24 cellular contexts compared by ENCODE assay signal in genomic region chr2:32931945-32932709, GRCh38. TPM values are rescaled to one million over a fixed set of nuclear protein-coding genes. Genes with fewer than 3 reads are reported as not detected.
DNase-seq lines count a peak whose midpoint lies in the region; ATAC-seq, FAIRE-seq and TF ChIP-seq lines count a peak whose summit lies in the region.
"Had no signal": no experiment of that assay in that cellular context is flagged by ENCODE, and none has a peak within 500 bp of the region (broad histone marks: within the 10 kb centered on the region; RNA-seq: fewer than 3 reads in every experiment).

No MANE protein-coding gene starts in this region.

- no peaks in the 10 kb centered on the region for H3K79me1 ChIP-seq in H1 (ENCODE audit: low read depth, low read length)

- H3K14ac ChIP-seq in H1 (ENCODE audit: insufficient read length): no peak overlapping the region

- no peaks in the 10 kb centered on the region for H3K79me2 ChIP-seq in H1 (ENCODE audit: control insufficient read depth in 1 of 2, insufficient read depth in 2 of 2, low read length in 2 of 2)
- no peaks in the 10 kb centered on the region for H3K79me2 ChIP-seq in osteoblast (ENCODE audit: insufficient read depth, low read length)
- H3K79me2 ChIP-seq: hepatocyte had no signal

- H3K4me1 ChIP-seq in H1 (replicated peaks in 1 of 4; ENCODE audit: control insufficient read depth in 3 of 4, insufficient read depth in 4 of 4, low read length in 3 of 4) (peaks cover 0 to 9% (median 2%) of the 10 kb centered on the region in 4 experiments; a peak in 5 of 7 replicates), osteoblast (ENCODE audit: insufficient read depth, low read length) (no peaks in the 10 kb centered on the region)
- H3K4me1 ChIP-seq: esophagus squamous epithelium, gastrocnemius medialis had no signal

- FAIRE-seq in H1 (lab: Jason Lieb, UNC): no peak
- FAIRE-seq: kidney, small intestine had no signal

- no peak overlapping the region for H3K9ac ChIP-seq in H1 (replicated peaks in 1 of 4; ENCODE audit: extremely low read depth in 1 of 4, low read depth in 3 of 4, low read length in 3 of 4)

- no peak for TF ChIP-seq CTCF in H1 (IDR thresholded peaks at IDR 0.05; ENCODE audit: control extremely low read depth in 1 of 3, insufficient read depth in 1 of 3, low read depth in 1 of 3, low read length in 3 of 3)
- no peak for TF ChIP-seq CTCF in osteoblast (IDR thresholded peaks at IDR 0.05; ENCODE audit: extremely low read depth, low read depth, low read length)

- H2BK15ac ChIP-seq in H1 (ENCODE audit: low read length): 0 out of 2 replicates have a peak overlapping the region, but pooled peaks have one; percentile 85

- peak overlapping the region; percentile 9 for H4K5ac ChIP-seq in H1 (ENCODE audit: insufficient read length, low read depth, low read length)

- TF ChIP-seq RAD21 in H1 (IDR thresholded peaks at IDR 0.05 in 1 of 2, conservative IDR thresholded peaks at IDR 0.05 in 1 of 2; ENCODE audit: low read depth in 2 of 2, low read length in 2 of 2): no peak

- no peak overlapping the region for H3K18ac ChIP-seq in H1 (ENCODE audit: extremely low read depth, low read length)

- no peak overlapping the region; the same call in 1 of the 2 replicates for H2BK5ac ChIP-seq in H1 (ENCODE audit: low read depth, low read length)

- H3K56ac ChIP-seq in H1 (replicated peaks; ENCODE audit: insufficient read length, low read depth, low read length): no peak overlapping the region

- H2BK20ac ChIP-seq in H1 (ENCODE audit: low read length): no peak overlapping the region

- no peaks in the 10 kb centered on the region for H3K23me2 ChIP-seq in H1 (ENCODE audit: low read depth, low read length)

- no peak overlapping the region for H3K23ac ChIP-seq in H1 (ENCODE audit: insufficient read length)

- peak; percentile 73 for DNase-seq in ELF-1 (ENCODE audit: low read depth, low spot score)
- peak; percentile 76 for DNase-seq in NCI-H69 (lab: John Stamatoyannopoulos, UW)
- DNase-seq in H1 (ENCODE audit: low read depth in 1 of 2, low spot score in 2 of 2): peak in 1 of 2 experiments; percentile 40
- DNase-seq in osteoblast (ENCODE audit: insufficient read length, low spot score, missing footprints): no peak
- DNase-seq in amniotic stem cell (lab: John Stamatoyannopoulos, UW): no peak
- no peak for DNase-seq in NCI-H82 treated with DMSO at 0.1 percent for 48 hours (lab: John Stamatoyannopoulos, UW; ENCODE audit: unreplicated experiment)
- DNase-seq: activated CD4-positive, alpha-beta T cell treated with anti-CD3 and anti-CD28 coated beads, Interleukin-2, amount 10 ng/mL, durations not matched to agents 7 days and 5 days; activated naive CD4-positive, alpha-beta T cell treated with anti-CD3 and anti-CD28 coated beads for 36 hours; amygdala; Calu3; cortex of kidney; esophagus squamous epithelium; gastrocnemius medialis; kidney; mammary epithelial cell; NCI-H524; small intestine; stimulated activated CD4-positive, alpha-beta T cell treated with anti-CD3 and anti-CD28 coated beads, Interleukin-2, amount 100 ng/mL, for 24 hours had no signal

- H3K4me3 ChIP-seq in H1 (ENCODE audit: extremely low read depth in 1 of 4, insufficient read depth in 2 of 4, low read depth in 3 of 4, low read length in 4 of 4) (peak overlapping the region in 1 of 4 experiments; percentile 31; a peak in 1 of 8 replicates), osteoblast (ENCODE audit: insufficient read depth, low read length) (no peak overlapping the region)
- H3K4me3 ChIP-seq: cardiac muscle cell, esophagus squamous epithelium, gastrocnemius medialis, hepatocyte had no signal

- 55% methylated on average over 12 of the region's 12 CpGs; no CpG with 5 or more reads in 1 of the 2 experiments for WGBS in H1 (ENCODE audit: extremely low coverage in 1 of 2, insufficient coverage in 1 of 2, insufficient read length in 1 of 2, insufficient replicate concordance in 2 of 2, low coverage in 1 of 2, low lambda C conversion rate in 2 of 2, missing lambda C conversion rate in 1 of 2), 2 experiments

- no peak for TF ChIP-seq POLR2A in H1 (IDR thresholded peaks at IDR 0.05; ENCODE audit: control extremely low read depth in 1 of 2, low read depth in 2 of 2, low read length in 2 of 2)

- H4K91ac ChIP-seq in H1 (replicated peaks; ENCODE audit: insufficient read length, low read length): peak overlapping the region; percentile 4

- H3K27me3 ChIP-seq in H1 (replicated peaks in 1 of 4; ENCODE audit: control insufficient read depth in 3 of 4, extremely low read depth in 1 of 4, insufficient read depth in 3 of 4, low read length in 3 of 4): no peaks in the 10 kb centered on the region
- no peaks in the 10 kb centered on the region for H3K27me3 ChIP-seq in osteoblast (ENCODE audit: insufficient read depth, low read length)
- H3K27me3 ChIP-seq: cardiac muscle cell, gastrocnemius medialis, hepatocyte, neutrophil had no signal

- no peak overlapping the region for H3K4ac ChIP-seq in H1 (replicated peaks; ENCODE audit: insufficient read length, low read depth, low read length)

- H3K27ac ChIP-seq in H1 (ENCODE audit: low read depth, low read length) (no peak overlapping the region), osteoblast (ENCODE audit: low read depth, low read length) (no peak overlapping the region)
- H3K27ac ChIP-seq: C4-2B, cardiac muscle cell, esophagus squamous epithelium, gastrocnemius medialis, hepatocyte, neutrophil had no signal

- no peak overlapping the region for H2AK5ac ChIP-seq in H1 (ENCODE audit: low read depth, low read length)

- POLR2A ChIA-PET in H1 (lab: Charles Lee; ENCODE audit: partially characterized antibody): interaction anchor here (1.8 kb wide), 1 partner anchor 16 kb away, joined by 4 read pairs; no protein-coding TSS in a partner anchor

- H3K9me3 ChIP-seq in H1 (ENCODE audit: insufficient read depth in 2 of 2, low read depth in 1 of 2, low read length in 1 of 2): no peaks in the 10 kb centered on the region
- H3K9me3 ChIP-seq in osteoblast (ENCODE audit: low read depth, low read length): no peaks in the 10 kb centered on the region
- H3K9me3 ChIP-seq: esophagus squamous epithelium, gastrocnemius medialis, neutrophil had no signal

- no peak overlapping the region for H2BK12ac ChIP-seq in H1 (ENCODE audit: low read depth, low read length)

- 0 out of 2 replicates have a peak overlapping the region, but pooled peaks have one; percentile 30 for H2AFZ ChIP-seq in H1 (ENCODE audit: low read length)
- H2AFZ ChIP-seq in osteoblast (ENCODE audit: low read length): peak overlapping the region; percentile 10
- H2AFZ ChIP-seq: hepatocyte had no signal

- H3K36me3 ChIP-seq in H1 (ENCODE audit: control insufficient read depth in 2 of 4, insufficient read depth in 4 of 4, low read length in 3 of 4): no peaks in the 10 kb centered on the region
- no peaks in the 10 kb centered on the region for H3K36me3 ChIP-seq in osteoblast (ENCODE audit: insufficient read depth, low read length)
- H3K36me3 ChIP-seq: cardiac muscle cell, esophagus squamous epithelium, gastrocnemius medialis, neutrophil had no signal

- TF ChIP-seq EP300 in H1 (IDR thresholded peaks at IDR 0.05; ENCODE audit: borderline replicate concordance in 1 of 2, low read depth in 2 of 2, low read length in 2 of 2): no peak

- no peak overlapping the region for H2BK120ac ChIP-seq in H1 (replicated peaks; ENCODE audit: low read depth, low read length)

- CTCF ChIA-PET in H1 (lab: Charles Lee; ENCODE audit: partially characterized antibody): interaction anchor here (0.5 to 2.5 kb wide), 4 partner anchors 9 to 266 kb away, joined by 3 to 9 read pairs (median 6); no protein-coding TSS in a partner anchor

- H4K8ac ChIP-seq in H1 (ENCODE audit: extremely low read depth, insufficient read depth, low read length): no peak overlapping the region

- ATAC-seq in HG02678 (IDR thresholded peaks at IDR 0.05; ENCODE audit: unreplicated experiment): no peak
- ATAC-seq: gastrocnemius medialis, SK-N-SH treated with all-trans-retinoic acid at 6 μM for 48 hours had no signal

- peak overlapping the region; percentile 15 to 33; a peak in 2 of 4 replicates for H3K4me2 ChIP-seq in H1 (ENCODE audit: insufficient read depth in 1 of 2, low read depth in 2 of 2, low read length in 2 of 2)
- H3K4me2 ChIP-seq in osteoblast (ENCODE audit: insufficient read depth, low read length): no peak overlapping the region
- H3K4me2 ChIP-seq: hepatocyte had no signal

- H4K20me1 ChIP-seq in H1 (replicated peaks in 1 of 2; ENCODE audit: control insufficient read depth in 1 of 2, insufficient read depth in 2 of 2, low read length in 2 of 2): no peaks in the 10 kb centered on the region
- no peaks in the 10 kb centered on the region for H4K20me1 ChIP-seq in osteoblast (ENCODE audit: insufficient read depth, low read length)

TF ChIP-seq in H1, 55 proteins besides CTCF, POLR2A, EP300 and RAD21:
- no peak for TF ChIP-seq NRF1 (IDR thresholded peaks at IDR 0.05; ENCODE audit: low read depth, low read length)
- peak; percentile 30 for TF ChIP-seq ASH2L (IDR thresholded peaks at IDR 0.05; ENCODE audit: low read length)
TF ChIP-seq in H1: peak in this region for 1.

RNA-seq across cellular contexts. Expression of gene LTBP1, which starts 14.6 kb away (rescaled TPM):
- 23.8 and 24.7 TPM in 2 replicates for total RNA-seq in H1 (2021; fragmentation: NEBNext Ultra II Directional; extraction: Animal tissue kit (Norgen Biotek cat#: 25700))
- polyA plus RNA-seq in H1 (2011; rRNA removed): 14.0 and 15.4 TPM in 2 replicates
- 19.1 TPM for polyA plus RNA-seq in H1 (2011; cell fraction: cytosol; rRNA removed)
- polyA plus RNA-seq in H1 (2011; cell fraction: nucleus; rRNA removed): 22.1 TPM
- 22.6 to 24.5 TPM (median 24.0 TPM) in 4 replicates for polyA plus RNA-seq in H1 (2012, experiment 1 of 2)
- polyA plus RNA-seq in H1 (2012, experiment 2 of 2): 3.1 TPM
- polyA plus RNA-seq in H1 (2013, experiment 1 of 2): 31.2 TPM
- polyA plus RNA-seq in H1 (2013, experiment 2 of 2): 23.3 TPM
- polyA minus RNA-seq in H1 (2011; rRNA and poly(A)+ RNA removed): 39.6 and 58.9 TPM in 2 replicates
- polyA minus RNA-seq in H1 (2011; cell fraction: cytosol; rRNA and poly(A)+ RNA removed): 20.6 TPM
- polyA minus RNA-seq in H1 (2011; cell fraction: nucleus; rRNA and poly(A)+ RNA removed): 21.7 TPM
- 158 and 224 TPM in 2 replicates for total RNA-seq in osteoblast

Comparison
In these comparisons a context has a peak if more than half of its experiments do, and no peak if none do; other contexts are left out.
1. DNase-seq: peak in ELF-1 (single experiment) and NCI-H69 (single experiment); none in osteoblast (single experiment), amniotic stem cell (single experiment) and NCI-H82 treated with DMSO at 0.1 percent for 48 hours (single experiment).